In the genomic region with DNA sequence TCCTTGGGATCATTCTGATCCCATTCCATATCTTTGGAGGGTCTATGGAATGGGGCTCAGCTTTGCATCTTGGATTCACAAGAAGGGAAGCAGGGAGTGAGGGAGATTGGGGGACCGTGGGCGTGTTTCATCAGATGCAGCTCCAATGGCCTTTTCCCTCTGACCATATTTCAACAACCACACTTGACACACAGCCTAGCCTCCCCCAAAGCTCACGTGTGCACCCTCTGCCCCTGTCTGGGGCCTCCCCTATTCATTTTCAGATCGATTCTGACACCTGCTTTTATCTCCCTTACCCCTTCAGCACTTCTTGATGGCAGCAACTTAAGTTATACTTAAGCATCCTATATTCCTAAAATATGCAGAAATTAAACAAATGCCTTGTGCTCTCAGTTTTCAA, we compare ENCODE assay signal across 16 cellular contexts.
DNase-seq lines count a peak whose midpoint lies in the region; ATAC-seq and TF ChIP-seq lines count a peak whose summit lies in the region.
"Had no signal": no experiment of that assay in that cellular context is flagged by ENCODE, and none has a peak within 500 bp of the region (broad histone marks: within the 10 kb centered on the region; RNA-seq: fewer than 3 reads in every experiment).

No MANE protein-coding gene starts in this region.

- intact Hi-C loops in thyroid gland (cut with DNase I) = no loop called here

- H3K4me1 ChIP-seq in thyroid gland = peaks cover 0 to 5% of the 10 kb centered on the region in 2 donors

- H3K27ac Mint-ChIP-seq in stimulated activated naive CD8-positive, alpha-beta T cell treated with anti-CD3 and anti-CD28 coated beads, Interleukin-15, amount 100 ng/mL, for 72 hours = no peak overlapping the region
- H3K27ac Mint-ChIP-seq: stimulated activated naive CD8-positive, alpha-beta T cell treated with anti-CD3 and anti-CD28 coated beads, Interleukin-15, Interleukin-2, amounts not matched to agents 100 ng/mL and 50 ng/mL, for 24 hours had no signal

- no peaks in the 10 kb centered on the region for H3K9me3 ChIP-seq in thyroid gland
- H3K9me3 ChIP-seq: A549, lower lobe of right lung had no signal

- no peak overlapping the region for H3K4me3 Mint-ChIP-seq in stimulated activated naive CD8-positive, alpha-beta T cell treated with anti-CD3 and anti-CD28 coated beads, Interleukin-15, amount 100 ng/mL, for 72 hours
- H3K4me3 Mint-ChIP-seq: stimulated activated naive CD8-positive, alpha-beta T cell treated with anti-CD3 and anti-CD28 coated beads, Interleukin-15, Interleukin-2, amounts not matched to agents 100 ng/mL and 50 ng/mL, for 24 hours had no signal

- no peak overlapping the region for H3K4me3 ChIP-seq in thyroid gland (replicated peaks in 1 of 3)
- H3K4me3 ChIP-seq: A549, hepatocyte, lower lobe of right lung had no signal

- no peaks in the 10 kb centered on the region for H3K36me3 ChIP-seq in thyroid gland
- H3K36me3 ChIP-seq: lower lobe of right lung had no signal

- TF ChIP-seq CTCF in thyroid gland (IDR thresholded peaks at IDR 0.05) = no peak

- no peaks in the 10 kb centered on the region for H3K27me3 Mint-ChIP-seq in stimulated activated naive CD8-positive, alpha-beta T cell treated with anti-CD3 and anti-CD28 coated beads, Interleukin-15, amount 100 ng/mL, for 72 hours
- H3K27me3 Mint-ChIP-seq: stimulated activated naive CD8-positive, alpha-beta T cell treated with anti-CD3 and anti-CD28 coated beads, Interleukin-15, Interleukin-2, amounts not matched to agents 100 ng/mL and 50 ng/mL, for 24 hours had no signal

- no peak overlapping the region for H3K27ac ChIP-seq in thyroid gland
- H3K27ac ChIP-seq: hepatocyte, KMS-11, lower lobe of right lung had no signal

- no peaks in the 10 kb centered on the region for H3K27me3 ChIP-seq in thyroid gland
- H3K27me3 ChIP-seq: hepatocyte had no signal

- ATAC-seq in GM21786 (IDR thresholded peaks at IDR 0.05; ENCODE audit: unreplicated experiment) (peak; percentile 59), HG03521 (IDR thresholded peaks at IDR 0.05; ENCODE audit: unreplicated experiment) (peak; percentile 51)
- peak; percentile 92 for ATAC-seq in stimulated activated naive CD8-positive, alpha-beta T cell treated with anti-CD3 and anti-CD28 coated beads, Interleukin-15, amount 100 ng/mL, for 72 hours
- ATAC-seq: A549, lower lobe of right lung, Panc1 had no signal

- 59 to 87% methylated on average over 4 of the region's 4 CpGs for WGBS in thyroid gland, 2 donors

- H3K4me1 Mint-ChIP-seq in stimulated activated naive CD8-positive, alpha-beta T cell treated with anti-CD3 and anti-CD28 coated beads, Interleukin-15, amount 100 ng/mL, for 72 hours = peaks cover 70% of the 10 kb centered on the region

- no peak for TF ChIP-seq POLR2A in thyroid gland (IDR thresholded peaks at IDR 0.05)

- DNase-seq in activated effector memory CD4-positive, alpha-beta T cell treated with anti-CD3 and anti-CD28 coated beads, Interleukin-2, amount 50 U/mL, for 16 hours = peak; percentile 28
- no peak for DNase-seq in activated effector memory CD4-positive, alpha-beta T cell treated with Interleukin-2 at 50 U/mL for 16 hours
- peak in 1 of 2 donors; percentile 26 for DNase-seq in stimulated activated naive CD8-positive, alpha-beta T cell treated with anti-CD3 and anti-CD28 coated beads, Interleukin-15, amount 100 ng/mL, for 72 hours
- DNase-seq in thyroid gland (no peak), activated gamma-delta T cell treated with Interleukin-2 at 50 U/mL for 16 hours (no peak), NCI-H2107 treated with DMSO at 0.1 percent for 48 hours (lab: John Stamatoyannopoulos, UW; ENCODE audit: unreplicated experiment) (no peak)
- DNase-seq: DMS79, lower lobe of right lung, NCI-H2107 had no signal

- H3K9me3 Mint-ChIP-seq in stimulated activated naive CD8-positive, alpha-beta T cell treated with anti-CD3 and anti-CD28 coated beads, Interleukin-15, amount 100 ng/mL, for 72 hours = no peaks in the 10 kb centered on the region
- H3K9me3 Mint-ChIP-seq: stimulated activated naive CD8-positive, alpha-beta T cell treated with anti-CD3 and anti-CD28 coated beads, Interleukin-15, Interleukin-2, amounts not matched to agents 100 ng/mL and 50 ng/mL, for 24 hours had no signal
